1 cellular context compared by ENCODE assay signal in the genomic region with DNA sequence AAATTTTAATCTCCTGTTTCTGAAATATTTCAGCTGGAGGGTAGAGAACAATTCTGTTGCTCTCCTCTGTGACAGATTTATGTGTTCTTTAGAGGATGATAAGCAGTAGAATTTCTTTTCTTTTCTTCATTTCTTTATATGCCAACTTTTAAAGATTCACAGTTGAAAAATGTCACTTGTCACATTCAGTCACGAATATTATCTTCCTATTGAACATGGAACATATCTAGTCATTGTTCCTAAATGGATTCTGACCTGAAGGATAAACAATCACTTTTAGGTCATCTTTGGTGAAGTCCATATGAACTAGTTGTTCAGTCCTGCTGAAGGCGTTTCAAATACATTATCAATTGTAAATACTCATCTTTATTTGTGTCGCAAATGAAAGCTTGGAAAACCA.
TF ChIP-seq lines count a peak whose summit lies in the region.

No MANE protein-coding gene starts in this region.

TF ChIP-seq in HCT116, 20 proteins besides CTCF, POLR2A, EP300 and RAD21 (continued from another document):
- TF ChIP-seq, protein P1, sequence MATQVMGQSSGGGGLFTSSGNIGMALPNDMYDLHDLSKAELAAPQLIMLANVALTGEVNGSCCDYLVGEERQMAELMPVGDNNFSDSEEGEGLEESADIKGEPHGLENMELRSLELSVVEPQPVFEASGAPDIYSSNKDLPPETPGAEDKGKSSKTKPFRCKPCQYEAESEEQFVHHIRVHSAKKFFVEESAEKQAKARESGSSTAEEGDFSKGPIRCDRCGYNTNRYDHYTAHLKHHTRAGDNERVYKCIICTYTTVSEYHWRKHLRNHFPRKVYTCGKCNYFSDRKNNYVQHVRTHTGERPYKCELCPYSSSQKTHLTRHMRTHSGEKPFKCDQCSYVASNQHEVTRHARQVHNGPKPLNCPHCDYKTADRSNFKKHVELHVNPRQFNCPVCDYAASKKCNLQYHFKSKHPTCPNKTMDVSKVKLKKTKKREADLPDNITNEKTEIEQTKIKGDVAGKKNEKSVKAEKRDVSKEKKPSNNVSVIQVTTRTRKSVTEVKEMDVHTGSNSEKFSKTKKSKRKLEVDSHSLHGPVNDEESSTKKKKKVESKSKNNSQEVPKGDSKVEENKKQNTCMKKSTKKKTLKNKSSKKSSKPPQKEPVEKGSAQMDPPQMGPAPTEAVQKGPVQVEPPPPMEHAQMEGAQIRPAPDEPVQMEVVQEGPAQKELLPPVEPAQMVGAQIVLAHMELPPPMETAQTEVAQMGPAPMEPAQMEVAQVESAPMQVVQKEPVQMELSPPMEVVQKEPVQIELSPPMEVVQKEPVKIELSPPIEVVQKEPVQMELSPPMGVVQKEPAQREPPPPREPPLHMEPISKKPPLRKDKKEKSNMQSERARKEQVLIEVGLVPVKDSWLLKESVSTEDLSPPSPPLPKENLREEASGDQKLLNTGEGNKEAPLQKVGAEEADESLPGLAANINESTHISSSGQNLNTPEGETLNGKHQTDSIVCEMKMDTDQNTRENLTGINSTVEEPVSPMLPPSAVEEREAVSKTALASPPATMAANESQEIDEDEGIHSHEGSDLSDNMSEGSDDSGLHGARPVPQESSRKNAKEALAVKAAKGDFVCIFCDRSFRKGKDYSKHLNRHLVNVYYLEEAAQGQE (IDR thresholded peaks at IDR 0.05; ENCODE audit: low read depth): no peak
- no peak for TF ChIP-seq TCF7L2 (IDR thresholded peaks at IDR 0.05; ENCODE audit: borderline replicate concordance, extremely low read depth, insufficient read depth, insufficient read length)
- TF ChIP-seq EGR1 (IDR thresholded peaks at IDR 0.05; ENCODE audit: low read depth): no peak
- no peak for TF ChIP-seq ZFX (IDR thresholded peaks at IDR 0.05)
- no peak for TF ChIP-seq EZH2phosphoT487 (IDR thresholded peaks at IDR 0.05; ENCODE audit: borderline replicate concordance)
- TF ChIP-seq MAX (IDR thresholded peaks at IDR 0.05): no peak
- TF ChIP-seq, protein P2, sequence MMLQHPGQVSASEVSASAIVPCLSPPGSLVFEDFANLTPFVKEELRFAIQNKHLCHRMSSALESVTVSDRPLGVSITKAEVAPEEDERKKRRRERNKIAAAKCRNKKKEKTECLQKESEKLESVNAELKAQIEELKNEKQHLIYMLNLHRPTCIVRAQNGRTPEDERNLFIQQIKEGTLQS (IDR thresholded peaks at IDR 0.05): no peak
- no peak for TF ChIP-seq CBX3 (IDR thresholded peaks at IDR 0.05; ENCODE audit: low read depth)
- TF ChIP-seq SP1 (IDR thresholded peaks at IDR 0.05; ENCODE audit: low read depth): no peak
- TF ChIP-seq, protein P3, sequence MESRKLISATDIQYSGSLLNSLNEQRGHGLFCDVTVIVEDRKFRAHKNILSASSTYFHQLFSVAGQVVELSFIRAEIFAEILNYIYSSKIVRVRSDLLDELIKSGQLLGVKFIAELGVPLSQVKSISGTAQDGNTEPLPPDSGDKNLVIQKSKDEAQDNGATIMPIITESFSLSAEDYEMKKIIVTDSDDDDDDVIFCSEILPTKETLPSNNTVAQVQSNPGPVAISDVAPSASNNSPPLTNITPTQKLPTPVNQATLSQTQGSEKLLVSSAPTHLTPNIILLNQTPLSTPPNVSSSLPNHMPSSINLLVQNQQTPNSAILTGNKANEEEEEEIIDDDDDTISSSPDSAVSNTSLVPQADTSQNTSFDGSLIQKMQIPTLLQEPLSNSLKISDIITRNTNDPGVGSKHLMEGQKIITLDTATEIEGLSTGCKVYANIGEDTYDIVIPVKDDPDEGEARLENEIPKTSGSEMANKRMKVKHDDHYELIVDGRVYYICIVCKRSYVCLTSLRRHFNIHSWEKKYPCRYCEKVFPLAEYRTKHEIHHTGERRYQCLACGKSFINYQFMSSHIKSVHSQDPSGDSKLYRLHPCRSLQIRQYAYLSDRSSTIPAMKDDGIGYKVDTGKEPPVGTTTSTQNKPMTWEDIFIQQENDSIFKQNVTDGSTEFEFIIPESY (IDR thresholded peaks at IDR 0.05; ENCODE audit: extremely low read depth, insufficient replicate concordance, low read length): no peak
- no peak for TF ChIP-seq ZNF274 (IDR thresholded peaks at IDR 0.05; ENCODE audit: low read depth, low read length)
- no peak for TF ChIP-seq JUND (IDR thresholded peaks at IDR 0.05)
- TF ChIP-seq FOSL1 (IDR thresholded peaks at IDR 0.05; ENCODE audit: low read depth): no peak
